ENCODE assay signal across 25 cellular contexts in the genomic region with DNA sequence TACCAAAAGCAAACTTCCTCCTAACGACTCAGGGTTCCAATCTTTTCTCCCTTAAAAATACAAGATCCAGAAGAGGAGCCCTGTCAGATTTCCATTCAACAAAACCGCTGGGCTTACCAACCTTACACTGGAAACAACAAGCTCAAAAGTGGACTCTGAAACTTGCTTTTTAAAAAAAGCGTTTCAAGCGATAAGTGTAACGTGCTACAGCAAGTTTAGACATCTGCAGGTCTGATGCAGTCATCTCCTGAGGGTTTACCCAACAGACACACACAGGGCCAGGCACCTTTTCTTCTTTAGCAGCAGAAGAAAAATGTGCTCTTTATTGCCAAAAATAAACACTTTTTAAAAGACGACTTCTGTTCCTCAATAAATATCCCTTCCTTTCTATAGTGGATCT.
"Had no signal": no experiment of that assay in that cellular context is flagged by ENCODE, and none has a peak within 500 bp of the region (broad histone marks: within the 10 kb centered on the region; RNA-seq: fewer than 3 reads in every experiment).

No MANE protein-coding gene starts in this region.

- H3K27me3 ChIP-seq: brain microvascular endothelial cell, dorsolateral prefrontal cortex, gastrocnemius medialis, sigmoid colon, tibial artery had no signal

- FAIRE-seq: colon had no signal

- H3K9me3 Mint-ChIP-seq: activated CD4-positive, alpha-beta T cell treated with anti-CD3 and anti-CD28 coated beads, Interleukin-2, amount 10 ng/mL, durations not matched to agents 24 days and 14 days; activated naive CD4-positive, alpha-beta T cell treated with anti-CD3 and anti-CD28 coated beads, Interleukin-2, amount 50 U/mL, for 72 hours; activated T-helper 1 cell treated with anti-CD3 and anti-CD28 coated beads, Interleukin-12 subunit alpha, Interleukin-12 subunit beta, Interleukin-2, Interleukin-4 antibody, amounts not matched to agents 30 ng/mL and 10 ng/mL and 1 ng/mL, durations not matched to agents 14 hours and 24 hours and 36 hours; central memory CD8-positive, alpha-beta T cell; memory B cell had no signal

- H3K27ac Mint-ChIP-seq: activated CD4-positive, alpha-beta T cell treated with anti-CD3 and anti-CD28 coated beads, Interleukin-2, amount 10 ng/mL, durations not matched to agents 24 days and 14 days; activated CD8-positive, alpha-beta T cell treated with anti-CD3 and anti-CD28 coated beads, Interleukin-2, amount 10 ng/mL, durations not matched to agents 7 days and 5 days; memory B cell had no signal

- H3K4me1 Mint-ChIP-seq: central memory CD8-positive, alpha-beta T cell had no signal

- H3K36me3 Mint-ChIP-seq: activated naive CD4-positive, alpha-beta T cell treated with anti-CD3 and anti-CD28 coated beads, Interleukin-2, amount 50 U/mL, for 72 hours; memory B cell had no signal

- DNase-seq: activated CD4-positive, alpha-beta T cell treated with anti-CD3 and anti-CD28 coated beads, Interleukin-2, amount 10 ng/mL, durations not matched to agents 24 days and 14 days; activated CD8-positive, alpha-beta T cell treated with anti-CD3 and anti-CD28 coated beads, Interleukin-2, amount 10 ng/mL, durations not matched to agents 7 days and 5 days; activated gamma-delta T cell treated with Interleukin-2 at 50 U/mL for 16 hours; aorta; brain microvascular endothelial cell; dorsolateral prefrontal cortex; gastrocnemius medialis; hypothalamus; left cardiac atrium; mucosa of descending colon; occipital lobe; posterior cingulate gyrus; sigmoid colon; stimulated activated CD4-positive, alpha-beta T cell treated with anti-CD3 and anti-CD28 coated beads, Interleukin-4, amount 100 ng/mL, for 24 hours; stimulated activated naive CD8-positive, alpha-beta T cell treated with anti-CD3 and anti-CD28 coated beads, Interleukin-15, Interleukin-2, amounts not matched to agents 100 U/mL and 50 U/mL, for 24 hours; substantia nigra; tibial artery had no signal

- H3K4me3 Mint-ChIP-seq: activated CD4-positive, alpha-beta T cell treated with anti-CD3 and anti-CD28 coated beads, Interleukin-2, amount 10 ng/mL, durations not matched to agents 24 days and 14 days; activated CD8-positive, alpha-beta T cell treated with anti-CD3 and anti-CD28 coated beads, Interleukin-2, amount 10 ng/mL, durations not matched to agents 7 days and 5 days; activated T-helper 1 cell treated with anti-CD3 and anti-CD28 coated beads, Interleukin-12 subunit alpha, Interleukin-12 subunit beta, Interleukin-2, Interleukin-4 antibody, amounts not matched to agents 30 ng/mL and 10 ng/mL and 1 ng/mL, durations not matched to agents 14 hours and 24 hours and 36 hours; central memory CD8-positive, alpha-beta T cell; memory B cell had no signal

- H3K27ac ChIP-seq: brain microvascular endothelial cell, gastrocnemius medialis, sigmoid colon, SK-N-MC, tibial artery, VCaP had no signal

- ATAC-seq: activated CD4-positive, CD25-positive, alpha-beta regulatory T cell treated with anti-CD3 and anti-CD28 coated beads, Interleukin-2, amount 50 U/mL, for 24 hours; activated CD8-positive, alpha-beta T cell treated with anti-CD3 and anti-CD28 coated beads, Interleukin-2, amount 10 ng/mL, durations not matched to agents 7 days and 5 days; activated naive CD4-positive, alpha-beta T cell treated with anti-CD3 and anti-CD28 coated beads, Interleukin-2, amount 50 U/mL, for 72 hours; gastrocnemius medialis; left cardiac atrium; mucosa of descending colon; stimulated activated naive CD8-positive, alpha-beta T cell treated with anti-CD3 and anti-CD28 coated beads, Interleukin-15, Interleukin-2, amounts not matched to agents 100 U/mL and 50 U/mL, for 24 hours had no signal

- H3K27me3 Mint-ChIP-seq: activated CD4-positive, alpha-beta T cell treated with anti-CD3 and anti-CD28 coated beads, Interleukin-2, amount 10 ng/mL, durations not matched to agents 24 days and 14 days; central memory CD8-positive, alpha-beta T cell; memory B cell had no signal

- H3K4me3 ChIP-seq: dorsolateral prefrontal cortex, gastrocnemius medialis, mucosa of descending colon, sigmoid colon, SK-N-MC, tibial artery had no signal

- H3K36me3 ChIP-seq: brain microvascular endothelial cell, gastrocnemius medialis, sigmoid colon, tibial artery had no signal
